8 cellular contexts compared by ENCODE assay signal in genomic region chr5:81749562-81750307, GRCh38. TPM values are rescaled to one million over a fixed set of nuclear protein-coding genes. Genes with fewer than 3 reads are reported as not detected.
DNase-seq lines count a peak whose midpoint lies in the region; ATAC-seq and TF ChIP-seq lines count a peak whose summit lies in the region.

No MANE protein-coding gene starts in this region.

- ATAC-seq in CD4-positive, CD25-positive, alpha-beta regulatory T cell (ENCODE audit: low read depth in 2 of 2) = no peak
- ATAC-seq in GM19351 (IDR thresholded peaks at IDR 0.05; ENCODE audit: unreplicated experiment) (peak; percentile 46), HG03457 (IDR thresholded peaks at IDR 0.05; ENCODE audit: unreplicated experiment) (peak; percentile 27)

- peak overlapping the region; percentile 10 for H3K27ac ChIP-seq in CD4-positive, CD25-positive, alpha-beta regulatory T cell (ENCODE audit: insufficient read depth, low read length, poor library complexity, severe bottlenecking)
- H3K27ac ChIP-seq in liver (ENCODE audit: low read depth in 1 of 2, low read length in 2 of 2) = no peak overlapping the region

- H3K4me3 Mint-ChIP-seq in CD4-positive, CD25-positive, alpha-beta regulatory T cell = peak overlapping the region; percentile 95 to 98 (median 96)

- TF ChIP-seq CTCF in cardiac fibroblast (IDR thresholded peaks at IDR 0.05; ENCODE audit: low read depth, low read length) = no peak
- TF ChIP-seq CTCF in liver (IDR thresholded peaks at IDR 0.05; ENCODE audit: low read depth, low read length, missing input control) = no peak

- no peak for TF ChIP-seq RAD21 in liver (IDR thresholded peaks at IDR 0.05)

- WGBS in liver = 3% methylated on average over 61 of the region's 61 CpGs

- no peaks in the 10 kb centered on the region for H3K9me3 ChIP-seq in CD4-positive, CD25-positive, alpha-beta regulatory T cell (ENCODE audit: control insufficient read depth in 2 of 2, low read length in 2 of 2)
- H3K9me3 ChIP-seq in liver (ENCODE audit: control insufficient read depth in 4 of 4, low read length in 3 of 4) = no peaks in the 10 kb centered on the region

- H3K9me3 Mint-ChIP-seq in CD4-positive, CD25-positive, alpha-beta regulatory T cell = peaks cover 0 to 2% (median 0%) of the 10 kb centered on the region in 7 donors

- H3K4me3 ChIP-seq in CD4-positive, CD25-positive, alpha-beta regulatory T cell (ENCODE audit: low read depth, low read length) = peak overlapping the region; percentile 77
- H3K4me3 ChIP-seq in cardiac fibroblast (replicated peaks in 1 of 2; ENCODE audit: low read depth in 2 of 2, low read length in 2 of 2) (peak overlapping the region; percentile 69 to 86), liver (ENCODE audit: low read depth in 1 of 3, low read length in 3 of 3) (peak overlapping the region in 2 of 3 donors; percentile 58 to 98)

- H3K4me1 Mint-ChIP-seq in CD4-positive, CD25-positive, alpha-beta regulatory T cell = peaks cover 16 to 31% (median 24%) of the 10 kb centered on the region in 4 donors

- H3K27me3 ChIP-seq in CD4-positive, CD25-positive, alpha-beta regulatory T cell (ENCODE audit: control insufficient read depth, insufficient read depth, low read length) = peaks cover 2% of the 10 kb centered on the region
- H3K27me3 ChIP-seq in liver (ENCODE audit: control insufficient read depth in 4 of 4, insufficient read depth in 4 of 4, low read length in 3 of 4) = no peaks in the 10 kb centered on the region

- H3K9ac ChIP-seq in liver (ENCODE audit: low read depth in 1 of 2, low read length in 2 of 2) = no peak overlapping the region

- H3K27ac Mint-ChIP-seq in CD4-positive, CD25-positive, alpha-beta regulatory T cell = peak overlapping the region; percentile 77 to 92 (median 92)

- H3K36me3 Mint-ChIP-seq in CD4-positive, CD25-positive, alpha-beta regulatory T cell = no peaks in the 10 kb centered on the region

- DNase-seq in CD4-positive, CD25-positive, alpha-beta regulatory T cell = peak; percentile 28 to 62 (median 45)
- DNase-seq in UCSD-AML1 (lab: John Stamatoyannopoulos, UW; ENCODE audit: unreplicated experiment) = peak; percentile 53
- peak in 1 of 2 donors; percentile 23 for DNase-seq in cardiac fibroblast (ENCODE audit: low read depth in 2 of 2)
- DNase-seq in stimulated activated CD4-positive, alpha-beta T cell treated with anti-CD3 and anti-CD28 coated beads, TNF-alpha, amount 100 ng/mL, for 24 hours (ENCODE audit: low read depth in 3 of 3) = peak in 2 of 3 experiments; percentile 23 to 48
- no peak for DNase-seq in NK-92 treated with Interleukin-12 subunit alpha and Interleukin-12 subunit beta, amount 100 ng/mL, for 24 hours (lab: John Stamatoyannopoulos, UW)

- peaks cover 17% of the 10 kb centered on the region for H3K4me1 ChIP-seq in CD4-positive, CD25-positive, alpha-beta regulatory T cell (ENCODE audit: control insufficient read depth, insufficient read depth, low read length, poor library complexity, severe bottlenecking)
- peaks cover 0 to 9% (median 2%) of the 10 kb centered on the region in 4 donors for H3K4me1 ChIP-seq in liver (ENCODE audit: control insufficient read depth in 4 of 4, insufficient read depth in 4 of 4, low read length in 3 of 4)

- peaks cover 37% of the 10 kb centered on the region for H3K27me3 Mint-ChIP-seq in CD4-positive, CD25-positive, alpha-beta regulatory T cell

- H3K36me3 ChIP-seq in CD4-positive, CD25-positive, alpha-beta regulatory T cell (ENCODE audit: control insufficient read depth, insufficient read depth, low read length) = no peaks in the 10 kb centered on the region
- no peaks in the 10 kb centered on the region for H3K36me3 ChIP-seq in liver (ENCODE audit: control insufficient read depth in 4 of 4, insufficient read depth in 3 of 4, low read depth in 1 of 4, low read length in 3 of 4)

TF ChIP-seq in liver, 16 proteins besides CTCF, POLR2A, EP300 and RAD21:
- TF ChIP-seq MAX (IDR thresholded peaks at IDR 0.05) (no peak), NR2F2 (IDR thresholded peaks at IDR 0.05) (no peak), REST (IDR thresholded peaks at IDR 0.05) (no peak), HNF4G (IDR thresholded peaks at IDR 0.05) (no peak), FOXA1 (IDR thresholded peaks at IDR 0.05) (no peak), GABPA (IDR thresholded peaks at IDR 0.05 in 1 of 2, conservative IDR thresholded peaks at IDR 0.05 in 1 of 2) (no peak), JUND (IDR thresholded peaks at IDR 0.05) (no peak), EGR1 (IDR thresholded peaks at IDR 0.05; ENCODE audit: low read depth in 2 of 2) (no peak), RXRA (IDR thresholded peaks at IDR 0.05) (no peak), HNF4A (conservative IDR thresholded peaks at IDR 0.05) (no peak), FOXA2 (IDR thresholded peaks at IDR 0.05) (no peak), YY1 (IDR thresholded peaks at IDR 0.05) (no peak), SP1 (IDR thresholded peaks at IDR 0.05) (no peak), ATF3 (IDR thresholded peaks at IDR 0.05) (no peak), TAF1 (conservative IDR thresholded peaks at IDR 0.05) (no peak)
TF ChIP-seq in liver: peak in this region for 0.

RNA-seq across cellular contexts. Expression of gene SSBP2, which starts 1.2 kb away (rescaled TPM):
- 17.6 TPM for total RNA-seq in CD4-positive, CD25-positive, alpha-beta regulatory T cell
- 10 to 100 TPM; 27.9 to 43.0 (median 37.6) TPM for polyA plus RNA-seq in CD4-positive, CD25-positive, alpha-beta regulatory T cell
- 10 to 100 TPM in 1 of 2 donors, 1 to 10 TPM in 1; 4.3 to 10.1 TPM for total RNA-seq in liver
- polyA plus RNA-seq in liver = 1 to 10 TPM; 2.2 to 3.9 TPM

Comparison
In these comparisons a context has a peak if more than half of its experiments do, and no peak if none do; other contexts are left out.
1. ATAC-seq: peak in GM19351 (single experiment) and HG03457 (single experiment); none in CD4-positive, CD25-positive, alpha-beta regulatory T cell (0 of 2).
2. Peak in every context shown above with its lines, with median percentiles within 50 percentile points of each other: H3K4me3 ChIP-seq.